ENCODE assay signal across 12 cellular contexts in the genomic region with DNA sequence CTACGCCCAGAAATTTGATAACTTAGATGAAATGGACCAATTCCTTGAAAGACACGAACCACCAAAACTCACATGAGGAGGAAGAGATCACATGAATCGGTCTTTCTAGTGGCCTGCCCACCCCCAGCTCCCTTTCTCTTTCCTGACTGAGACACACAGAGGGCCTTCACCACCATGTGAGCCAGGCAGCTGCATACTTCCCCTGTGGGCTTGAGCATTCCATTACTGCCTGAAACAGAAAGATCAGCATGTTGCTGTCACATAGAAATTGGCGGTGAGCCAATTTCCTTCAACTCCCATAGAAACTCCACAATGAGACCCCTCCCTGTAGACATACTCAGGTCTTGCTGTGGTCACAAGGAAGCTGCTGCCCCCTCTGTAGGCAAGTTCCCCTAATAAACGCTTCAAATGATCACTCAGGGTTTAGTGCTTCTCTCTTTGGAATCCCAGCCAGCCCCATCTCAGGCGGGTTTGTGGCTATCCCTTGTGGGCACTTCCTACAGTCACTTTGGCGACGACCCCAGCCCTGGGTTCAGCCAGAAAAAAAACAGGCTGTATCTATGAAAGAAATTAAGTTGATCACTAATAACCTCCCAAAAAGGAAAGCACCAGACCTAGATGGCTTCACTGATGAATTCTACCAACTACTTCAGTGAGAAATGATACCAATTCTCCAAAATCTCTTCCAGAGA.
A peak's percentile ranks its signal among the peaks of the same experiment; 100 is the strongest.
DNase-seq lines count a peak whose midpoint lies in the region; ATAC-seq and TF ChIP-seq lines count a peak whose summit lies in the region.
"Had no signal": no experiment of that assay in that cellular context is flagged by ENCODE, and none has a peak within 500 bp of the region (broad histone marks: within the 10 kb centered on the region; RNA-seq: fewer than 3 reads in every experiment).

No MANE protein-coding gene starts in this region.

- H3K4me3 ChIP-seq in RWPE2 (ENCODE audit: severe bottlenecking), result no peak overlapping the region
- H3K4me3 ChIP-seq: thoracic aorta had no signal

- peaks cover 50% of the 10 kb centered on the region for H3K36me3 Mint-ChIP-seq in stimulated activated memory B cell treated with anti-CD40 and anti-IgM and Interleukin-4, amounts not matched to agents 10 μg/mL and 1 μg/mL and 100 μg/mL, for 72 hours
- H3K36me3 Mint-ChIP-seq in endothelial cell (ENCODE audit: low read depth, unreplicated experiment), result peaks cover 16% of the 10 kb centered on the region

- peak overlapping the region; percentile 23 for H3K27ac Mint-ChIP-seq in stimulated activated memory B cell treated with anti-CD40 and anti-IgM and Interleukin-4, amounts not matched to agents 10 μg/mL and 1 μg/mL and 100 μg/mL, for 72 hours
- H3K27ac Mint-ChIP-seq in endothelial cell (ENCODE audit: unreplicated experiment), result no peak overlapping the region
- H3K27ac Mint-ChIP-seq: activated CD4-positive, alpha-beta memory T cell treated with anti-CD3 and anti-CD28 coated beads, Interleukin-2, amount 10 ng/mL, durations not matched to agents 7 days and 5 days had no signal

- intact Hi-C loops in left cardiac atrium (cut with DNase I), result no loop called here

- H3K27me3 ChIP-seq in RWPE2 (ENCODE audit: insufficient read depth, poor library complexity, severe bottlenecking), result no peaks in the 10 kb centered on the region

- peaks cover 37% of the 10 kb centered on the region for H3K4me1 Mint-ChIP-seq in stimulated activated memory B cell treated with anti-CD40 and anti-IgM and Interleukin-4, amounts not matched to agents 10 μg/mL and 1 μg/mL and 100 μg/mL, for 72 hours
- H3K4me1 Mint-ChIP-seq in endothelial cell (ENCODE audit: unreplicated experiment), result no peaks in the 10 kb centered on the region

- DNase-seq in LHCN-M2 (ENCODE audit: low read depth) (peak; percentile 28), RWPE2 (ENCODE audit: low spot score) (peak; percentile 12), left cardiac atrium (peak; percentile 18), A172 (ENCODE audit: low spot score) (no peak), COR-L47 (lab: John Stamatoyannopoulos, UW) (no peak), endothelial cell (ENCODE audit: low spot score) (no peak)
- DNase-seq: activated CD4-positive, alpha-beta memory T cell treated with anti-CD3 and anti-CD28 coated beads, Interleukin-2, amount 10 ng/mL, durations not matched to agents 7 days and 5 days; caudate nucleus; NCI-H146; NK-92 treated with Interleukin-12 subunit alpha and Interleukin-12 subunit beta, amount 100 ng/mL, for 24 hours had no signal

- 0 out of 2 replicates have a peak, but pooled peaks cover 3% of the 10 kb centered on the region for H3K36me3 ChIP-seq in RWPE2 (ENCODE audit: low read depth)
- H3K36me3 ChIP-seq: thoracic aorta had no signal

- H3K9me3 Mint-ChIP-seq in stimulated activated memory B cell treated with anti-CD40 and anti-IgM and Interleukin-4, amounts not matched to agents 10 μg/mL and 1 μg/mL and 100 μg/mL, for 72 hours, result peaks cover 22% of the 10 kb centered on the region
- H3K9me3 Mint-ChIP-seq in endothelial cell (ENCODE audit: unreplicated experiment), result no peaks in the 10 kb centered on the region

- ATAC-seq in RWPE2 (ENCODE audit: low read depth) (no peak), left cardiac atrium (no peak)
- no peak for ATAC-seq in stimulated activated memory B cell treated with anti-CD40 and anti-IgM and Interleukin-4, amounts not matched to agents 10 μg/mL and 1 μg/mL and 100 μg/mL, for 72 hours

- no peak for TF ChIP-seq CTCF in RWPE2 (IDR thresholded peaks at IDR 0.05; ENCODE audit: poor library complexity, severe bottlenecking)
- TF ChIP-seq CTCF in endothelial cell (IDR thresholded peaks at IDR 0.05; ENCODE audit: unreplicated experiment), result no peak

- no peaks in the 10 kb centered on the region for H3K27me3 Mint-ChIP-seq in stimulated activated memory B cell treated with anti-CD40 and anti-IgM and Interleukin-4, amounts not matched to agents 10 μg/mL and 1 μg/mL and 100 μg/mL, for 72 hours
- peaks cover 1% of the 10 kb centered on the region for H3K27me3 Mint-ChIP-seq in endothelial cell (ENCODE audit: unreplicated experiment)
- H3K27me3 Mint-ChIP-seq: activated CD4-positive, alpha-beta memory T cell treated with anti-CD3 and anti-CD28 coated beads, Interleukin-2, amount 10 ng/mL, durations not matched to agents 7 days and 5 days had no signal

- no peaks in the 10 kb centered on the region for H3K4me1 ChIP-seq in RWPE2 (ENCODE audit: insufficient read depth, poor library complexity, severe bottlenecking)

- no peak overlapping the region for H3K27ac ChIP-seq in RWPE2 (ENCODE audit: poor library complexity, severe bottlenecking)
- H3K27ac ChIP-seq: thoracic aorta had no signal

- peaks cover 15% of the 10 kb centered on the region for H3K9me3 ChIP-seq in RWPE2 (ENCODE audit: severe bottlenecking)

- no peak overlapping the region for H3K4me3 Mint-ChIP-seq in stimulated activated memory B cell treated with anti-CD40 and anti-IgM and Interleukin-4, amounts not matched to agents 10 μg/mL and 1 μg/mL and 100 μg/mL, for 72 hours
- no peak overlapping the region for H3K4me3 Mint-ChIP-seq in endothelial cell (ENCODE audit: unreplicated experiment)
- H3K4me3 Mint-ChIP-seq: activated CD4-positive, alpha-beta memory T cell treated with anti-CD3 and anti-CD28 coated beads, Interleukin-2, amount 10 ng/mL, durations not matched to agents 7 days and 5 days had no signal

Comparison
In these comparisons a context has a peak if more than half of its experiments do, and no peak if none do; other contexts are left out.
1. DNase-seq: peak in LHCN-M2 (single experiment), RWPE2 (single experiment) and left cardiac atrium (single experiment); none in A172 (single experiment), COR-L47 (single experiment) and endothelial cell (single experiment).